ENCODE assay signal across 7 cellular contexts in the genomic region with DNA sequence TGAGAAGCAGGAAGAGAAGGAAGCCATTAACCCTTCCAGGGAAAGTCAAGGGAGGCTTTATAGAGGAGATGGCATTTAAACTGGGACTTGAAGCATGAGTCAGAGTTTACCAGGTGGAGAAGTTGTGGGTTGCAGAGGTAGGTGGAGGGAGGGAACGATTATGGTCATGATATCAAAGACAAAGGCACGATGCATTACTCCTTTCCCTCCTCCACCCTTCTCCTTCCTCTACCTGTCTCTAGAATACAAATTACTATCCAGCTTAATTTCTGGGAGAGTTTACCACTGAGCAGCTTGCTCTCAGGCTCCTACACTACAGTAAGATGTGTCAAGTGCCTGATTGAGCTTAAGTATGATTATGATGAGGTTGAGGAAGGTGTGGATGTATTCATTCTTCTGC.
"Had no signal": no experiment of that assay in that cellular context is flagged by ENCODE, and none has a peak within 500 bp of the region (broad histone marks: within the 10 kb centered on the region; RNA-seq: fewer than 3 reads in every experiment).

No MANE protein-coding gene starts in this region.

- H3K27ac ChIP-seq: GM23248 had no signal

- H3K9me3 ChIP-seq: HAP-1 had no signal

- ATAC-seq: HCT116, K562 had no signal

- H3K9ac ChIP-seq: GM23248 had no signal

- H3K4me3 ChIP-seq: GM23248, HAP-1, K562 had no signal

- DNase-seq: GM23248, GOT3, H7, IMR-90 had no signal

- H3K36me3 ChIP-seq: HAP-1 had no signal

- H2AFZ ChIP-seq: GM23248 had no signal
